In genomic region chr3:102756706-102757105, GRCh38 we compare ENCODE assay signal across 21 cellular contexts.
DNase-seq lines count a peak whose midpoint lies in the region; ATAC-seq, FAIRE-seq and TF ChIP-seq lines count a peak whose summit lies in the region.
"Had no signal": no experiment of that assay in that cellular context is flagged by ENCODE, and none has a peak within 500 bp of the region (broad histone marks: within the 10 kb centered on the region; RNA-seq: fewer than 3 reads in every experiment).

No MANE protein-coding gene starts in this region.

- no peak overlapping the region for H2AFZ ChIP-seq in GM23338
- H2AFZ ChIP-seq in HepG2 (ENCODE audit: low read length), result no peak overlapping the region
- H2AFZ ChIP-seq: GM23248 had no signal

- no peak for TF ChIP-seq POLR2A in HepG2 (IDR thresholded peaks at IDR 0.05; ENCODE audit: insufficient read depth in 1 of 2, low read depth in 2 of 2, low read length in 2 of 2)

- no peaks in the 10 kb centered on the region for H3K36me3 ChIP-seq in GM23338 (ENCODE audit: insufficient read depth)
- no peaks in the 10 kb centered on the region for H3K36me3 ChIP-seq in HepG2 (replicated peaks in 1 of 2; ENCODE audit: control insufficient read depth in 1 of 2, insufficient read depth in 2 of 2, low read length in 2 of 2)
- no peaks in the 10 kb centered on the region for H3K36me3 ChIP-seq in mesendoderm (ENCODE audit: control insufficient read depth, insufficient read depth, low read length)
- H3K36me3 ChIP-seq: BLaER1 treated with 17β-estradiol and CSF1 and Interleukin-3, amounts not matched to agents 10 nM and 100 nM had no signal

- intact Hi-C loops in HepG2 (cut with micrococcal nuclease; ENCODE audit: unreplicated experiment), result no loop called here

- no peaks in the 10 kb centered on the region; the same call in 1 of the 2 replicates for H3K9me2 ChIP-seq in GM23338 (ENCODE audit: insufficient read depth)

- H2BK5ac ChIP-seq in mesendoderm (ENCODE audit: low read length), result no peak overlapping the region

- no peaks in the 10 kb centered on the region for H3K36me3 Mint-ChIP-seq in GM23338 (ENCODE audit: low read depth)
- H3K36me3 Mint-ChIP-seq in mesothelial cell of epicardium, result no peaks in the 10 kb centered on the region
- H3K36me3 Mint-ChIP-seq: CD8-positive, alpha-beta T cell had no signal

- TF ChIP-seq CTCF in GM23338 (conservative IDR thresholded peaks at IDR 0.05; ENCODE audit: low read depth in 2 of 2) (no peak), HepG2 (CRISPR knock-in tag; IDR thresholded peaks at IDR 0.05) (no peak), mesothelial cell of epicardium (IDR thresholded peaks at IDR 0.05; ENCODE audit: unreplicated experiment) (no peak)

- FAIRE-seq in HepG2 (lab: Jason Lieb, UNC), result no peak
- FAIRE-seq: GM12878, GM19239, HTR-8/SVneo had no signal

- H3K79me1 ChIP-seq in mesendoderm (ENCODE audit: low read length), result no peaks in the 10 kb centered on the region

- no peaks in the 10 kb centered on the region for H3K9me3 ChIP-seq in HepG2 (ENCODE audit: low read length)
- H3K9me3 ChIP-seq: BLaER1 treated with 17β-estradiol and CSF1 and Interleukin-3, amounts not matched to agents 10 nM and 100 nM had no signal

- H3K27me3 Mint-ChIP-seq in GM23338 (ENCODE audit: insufficient read depth, low read depth, poor library complexity), result no peaks in the 10 kb centered on the region
- peaks cover 2% of the 10 kb centered on the region for H3K27me3 Mint-ChIP-seq in mesothelial cell of epicardium (ENCODE audit: low read depth)
- H3K27me3 Mint-ChIP-seq: B cell had no signal

- H3K27ac ChIP-seq in GM23338 (ENCODE audit: low read depth) (no peak overlapping the region), HepG2 (ENCODE audit: extremely low read length, insufficient read depth, low read length) (no peak overlapping the region), mesendoderm (ENCODE audit: low read depth, low read length) (no peak overlapping the region)
- H3K27ac ChIP-seq: BLaER1 treated with 17β-estradiol and CSF1 and Interleukin-3, amounts not matched to agents 10 nM and 100 nM; GM23248 had no signal

- no peak overlapping the region for H2BK15ac ChIP-seq in mesendoderm (replicated peaks; ENCODE audit: low read depth)

- TF ChIP-seq EP300 in HepG2 (IDR thresholded peaks at IDR 0.05; ENCODE audit: low read depth in 2 of 2, low read length in 2 of 2), result no peak
- no peak for TF ChIP-seq EP300 in HepG2 (CRISPR knock-in tag; IDR thresholded peaks at IDR 0.05; ENCODE audit: borderline replicate concordance)

- H3K4me2 ChIP-seq in GM23338, result no peak overlapping the region
- H3K4me2 ChIP-seq in HepG2 (ENCODE audit: low read depth, low read length), result no peak overlapping the region
- no peak overlapping the region for H3K4me2 ChIP-seq in mesendoderm (ENCODE audit: low read length)
- H3K4me2 ChIP-seq: BLaER1 treated with 17β-estradiol and CSF1 and Interleukin-3, amounts not matched to agents 10 nM and 100 nM had no signal

- H4K8ac ChIP-seq in mesendoderm (ENCODE audit: low read depth, low read length), result no peak overlapping the region

- in situ Hi-C loops in HepG2 (cut with HindIII; ENCODE audit: extremely low pct_ligation_motif_present, low pct_unique_long_range_greater_than_20kb), result no loop called here

- H4K20me1 ChIP-seq in GM23338 (replicated peaks; ENCODE audit: insufficient read depth) (no peaks in the 10 kb centered on the region), HepG2 (ENCODE audit: insufficient read depth, low read length) (no peaks in the 10 kb centered on the region)
- H4K20me1 ChIP-seq: BLaER1 treated with 17β-estradiol and CSF1 and Interleukin-3, amounts not matched to agents 10 nM and 100 nM had no signal

- no peak overlapping the region for H3K4ac ChIP-seq in mesendoderm (ENCODE audit: low read depth, low read length)

- WGBS in HepG2 (ENCODE audit: low lambda C conversion rate), result 18% methylated on average over 2 of the region's 2 CpGs
- no CpG with 5 or more reads among the region's 2 CpGs for WGBS in mesendoderm (ENCODE audit: extremely low coverage, insufficient coverage, low lambda C conversion rate)

- ATAC-seq in GM23338, result no peak
- no peak for ATAC-seq in HepG2
- no peak for ATAC-seq in GM18873 (IDR thresholded peaks at IDR 0.05; ENCODE audit: low FRiP score, unreplicated experiment)
- no peak for ATAC-seq in GM21723 (IDR thresholded peaks at IDR 0.05; ENCODE audit: unreplicated experiment)
- ATAC-seq: CD8-positive, alpha-beta T cell; GM12878; HCT116 had no signal

- H3K79me2 ChIP-seq in GM23338 (replicated peaks; ENCODE audit: insufficient read depth) (no peaks in the 10 kb centered on the region), HepG2 (ENCODE audit: insufficient read depth, low read length) (no peaks in the 10 kb centered on the region), mesendoderm (ENCODE audit: control insufficient read depth, insufficient read depth, low read length) (no peaks in the 10 kb centered on the region)

- no peak overlapping the region for H3K56ac ChIP-seq in mesendoderm (ENCODE audit: low read length)

- H3K4me1 Mint-ChIP-seq in GM23338 (peaks cover 14% of the 10 kb centered on the region), mesothelial cell of epicardium (peaks cover 18% of the 10 kb centered on the region)
- H3K4me1 Mint-ChIP-seq: B cell had no signal

- H3K23ac ChIP-seq in mesendoderm (ENCODE audit: low read length), result no peak overlapping the region

- H3K4me3 Mint-ChIP-seq in GM23338 (no peak overlapping the region), mesothelial cell of epicardium (no peak overlapping the region)
- H3K4me3 Mint-ChIP-seq: B cell; CD8-positive, alpha-beta T cell; HFFc6 had no signal

- no peak overlapping the region for H2BK120ac ChIP-seq in mesendoderm (ENCODE audit: low read depth, low read length)

- H4K5ac ChIP-seq in mesendoderm (ENCODE audit: low read length), result no peak overlapping the region

- H3F3A ChIP-seq in GM23338 (replicated peaks; ENCODE audit: low read depth), result no peaks in the 10 kb centered on the region

- DNase-seq in GM23338 (ENCODE audit: low spot score) (no peak), M059J (ENCODE audit: low read depth) (peak; percentile 4), SW480 (ENCODE audit: low spot score) (peak; percentile 5), HepG2 (ENCODE audit: low spot score) (no peak), mesendoderm (no peak), mesothelial cell of epicardium (ENCODE audit: low spot score in 2 of 2, unreplicated experiment in 2 of 2) (no peak)
- DNase-seq: 8988T; Calu3; CD8-positive, alpha-beta T cell; DMS79 treated with DMSO at 0.1 percent for 48 hours; GM23248; H7; HFFc6 had no signal

- H3K27ac Mint-ChIP-seq in GM23338 (peak overlapping the region; percentile 44; the same call in 1 of the 2 replicates), mesothelial cell of epicardium (no peak overlapping the region)
- H3K27ac Mint-ChIP-seq: B cell; CD8-positive, alpha-beta T cell; HFFc6 had no signal

- CTCF ChIA-PET in HepG2 (lab: Yijun Ruan, JAX; ENCODE audit: low intra/inter-chr PET ratio, low total read pairs), result no interaction called here

- H3K18ac ChIP-seq in mesendoderm (ENCODE audit: low read length), result no peak overlapping the region

- H3K9ac ChIP-seq in HepG2 (ENCODE audit: insufficient read depth, low read depth, low read length) (no peak overlapping the region), mesendoderm (ENCODE audit: low read length) (no peak overlapping the region)
- H3K9ac ChIP-seq: BLaER1 treated with 17β-estradiol and CSF1 and Interleukin-3, amounts not matched to agents 10 nM and 100 nM; GM23248 had no signal

- H3K4me1 ChIP-seq in GM23338 (ENCODE audit: insufficient read depth), result peaks cover 18% of the 10 kb centered on the region
- no peaks in the 10 kb centered on the region for H3K4me1 ChIP-seq in HepG2 (ENCODE audit: insufficient read depth, low read length)
- no peaks in the 10 kb centered on the region for H3K4me1 ChIP-seq in mesendoderm (ENCODE audit: control insufficient read depth, low read depth, low read length)

- no TSS peak for BruUV-seq in HepG2 (replicated peaks; lab: Mats Ljungman, UMichigan)

- no peak overlapping the region for H2AK5ac ChIP-seq in mesendoderm (ENCODE audit: low read length)

- POLR2A ChIA-PET in HepG2 (lab: Yijun Ruan, JAX), result no interaction called here

- no peak overlapping the region for H3K4me3 ChIP-seq in GM23338
- H3K4me3 ChIP-seq in HepG2 (replicated peaks in 1 of 3; ENCODE audit: insufficient read depth in 1 of 3, low read depth in 2 of 3, low read length in 3 of 3), result no peak overlapping the region
- H3K4me3 ChIP-seq in mesendoderm (ENCODE audit: low read length), result no peak overlapping the region
- H3K4me3 ChIP-seq: BLaER1 treated with 17β-estradiol and CSF1 and Interleukin-3, amounts not matched to agents 10 nM and 100 nM; GM12878; GM23248 had no signal

- H3K27me3 ChIP-seq in GM23338 (ENCODE audit: insufficient read depth), result no peaks in the 10 kb centered on the region
- H3K27me3 ChIP-seq in HepG2 (ENCODE audit: control insufficient read depth in 1 of 2, insufficient read depth in 2 of 2, low read length in 2 of 2), result no peaks in the 10 kb centered on the region
- H3K27me3 ChIP-seq in mesendoderm (ENCODE audit: insufficient read depth, low read length, poor library complexity), result no peaks in the 10 kb centered on the region
- H3K27me3 ChIP-seq: BLaER1 treated with 17β-estradiol and CSF1 and Interleukin-3, amounts not matched to agents 10 nM and 100 nM had no signal

- TF ChIP-seq RAD21 in HepG2 (CRISPR knock-in tag; IDR thresholded peaks at IDR 0.05), result no peak

- H3K9me3 Mint-ChIP-seq in GM23338 (no peaks in the 10 kb centered on the region; the same call in 2 of the 3 replicates), mesothelial cell of epicardium (peaks cover 8% of the 10 kb centered on the region)
- H3K9me3 Mint-ChIP-seq: CD8-positive, alpha-beta T cell had no signal

TF ChIP-seq in GM23338, 12 proteins besides CTCF, POLR2A, EP300 and RAD21 (continues in another document):
- no peak for TF ChIP-seq CREB1 (CRISPR knock-in tag; IDR thresholded peaks at IDR 0.05; ENCODE audit: low read depth)

TF ChIP-seq in HepG2, 621 proteins besides CTCF, POLR2A, EP300 and RAD21:
- TF ChIP-seq ZNF367 (CRISPR knock-in tag; IDR thresholded peaks at IDR 0.05; ENCODE audit: borderline replicate concordance), result no peak
- peak; percentile 31; the same call in 1 of the 2 replicates for TF ChIP-seq CEBPB (IDR thresholded peaks at IDR 0.05; ENCODE audit: borderline replicate concordance, low read depth, low read length)

Comparison
In these comparisons a context has a peak if more than half of its experiments do, and no peak if none do; other contexts are left out.
1. DNase-seq: peak in M059J (single experiment) and SW480 (single experiment); none in GM23338 (single experiment), HepG2 (single experiment), mesendoderm (single experiment) and mesothelial cell of epicardium (0 of 2).